Comparison of ENCODE assay signal across 18 cellular contexts in genomic region chr21:25584833-25585232, GRCh38. TPM values are rescaled to one million over a fixed set of nuclear protein-coding genes. Genes with fewer than 3 reads are reported as not detected.
"Had no signal": no experiment of that assay in that cellular context is flagged by ENCODE, and none has a peak within 500 bp of the region (broad histone marks: within the 10 kb centered on the region; RNA-seq: fewer than 3 reads in every experiment).

No MANE protein-coding gene starts in this region.

- H3K27me3 Mint-ChIP-seq: activated CD4-positive, alpha-beta memory T cell treated with anti-CD3 and anti-CD28 coated beads, Interleukin-2, amount 10 ng/mL, durations not matched to agents 7 days and 5 days; activated CD4-positive, alpha-beta T cell treated with anti-CD3 and anti-CD28 coated beads for 36 hours; central memory CD8-positive, alpha-beta T cell had no signal

- H3K9me3 ChIP-seq: sigmoid colon, SK-N-SH, spleen had no signal

- H3K4me1 ChIP-seq: parathyroid adenoma, sigmoid colon had no signal

- DNase-seq: activated CD4-positive, alpha-beta memory T cell treated with anti-CD3 and anti-CD28 coated beads, Interleukin-2, amount 10 ng/mL, durations not matched to agents 7 days and 5 days; activated CD4-positive, alpha-beta T cell treated with anti-CD3 and anti-CD28 coated beads for 36 hours; activated effector memory CD4-positive, alpha-beta T cell treated with Interleukin-2 at 50 U/mL for 16 hours; brain microvascular endothelial cell; foreskin fibroblast; hippocampal formation; mesenchymal stem cell; sigmoid colon; SK-N-SH; spleen; T-helper 1 cell; WERI-Rb-1 had no signal

- H3K9me3 Mint-ChIP-seq: activated CD4-positive, alpha-beta memory T cell treated with anti-CD3 and anti-CD28 coated beads, Interleukin-2, amount 10 ng/mL, durations not matched to agents 7 days and 5 days; activated naive CD4-positive, alpha-beta T cell treated with anti-CD3 and anti-CD28 coated beads, Interleukin-2, amount 50 U/mL, for 72 hours; central memory CD8-positive, alpha-beta T cell had no signal

- H3K4me3 Mint-ChIP-seq: activated CD4-positive, alpha-beta memory T cell treated with anti-CD3 and anti-CD28 coated beads, Interleukin-2, amount 10 ng/mL, durations not matched to agents 7 days and 5 days; activated CD4-positive, alpha-beta T cell treated with anti-CD3 and anti-CD28 coated beads for 36 hours; central memory CD8-positive, alpha-beta T cell had no signal

- H3K27me3 ChIP-seq: brain microvascular endothelial cell, sigmoid colon, spleen had no signal

- H3K27ac ChIP-seq: brain microvascular endothelial cell, coronary artery, parathyroid adenoma, sigmoid colon, spleen, WERI-Rb-1 had no signal

- ATAC-seq: activated CD4-positive, alpha-beta T cell treated with anti-CD3 and anti-CD28 coated beads for 36 hours; activated naive CD4-positive, alpha-beta T cell treated with anti-CD3 and anti-CD28 coated beads, Interleukin-2, amount 50 U/mL, for 72 hours; left lobe of liver had no signal

- H3K4me3 ChIP-seq: coronary artery, sigmoid colon, spleen had no signal

RNA-seq across cellular contexts. Expression of gene JAM2, which starts 54.2 kb away (rescaled TPM):
- polyA plus RNA-seq: keratinocyte had no signal
